8 cellular contexts compared by ENCODE assay signal in genomic region chr11:13669544-13670488, GRCh38. TPM values are rescaled to one million over a fixed set of nuclear protein-coding genes. Genes with fewer than 3 reads are reported as not detected.
A peak's percentile ranks its signal among the peaks of the same experiment; 100 is the strongest.
DNase-seq lines count a peak whose midpoint lies in the region; ATAC-seq, FAIRE-seq and TF ChIP-seq lines count a peak whose summit lies in the region.

No MANE protein-coding gene starts in this region.

- H3K4me3 ChIP-seq in fibroblast of villous mesenchyme (ENCODE audit: low read depth, low read length) (peak overlapping the region; percentile 82), small intestine (ENCODE audit: low read depth in 1 of 2, low read length in 2 of 2) (peak overlapping the region; percentile 95 to 97)

- no peak for ATAC-seq in T-helper 17 cell
- ATAC-seq in HG03460 (IDR thresholded peaks at IDR 0.05; ENCODE audit: unreplicated experiment) = no peak
- no peak for ATAC-seq in GM18519 (IDR thresholded peaks at IDR 0.05; ENCODE audit: low FRiP score, unreplicated experiment)

- H3K27me3 Mint-ChIP-seq in T-helper 17 cell = peaks cover 4% of the 10 kb centered on the region

- no peaks in the 10 kb centered on the region for H3K27me3 ChIP-seq in small intestine (ENCODE audit: control insufficient read depth in 2 of 2, insufficient read depth in 2 of 2, low read length in 2 of 2)

- H3K9me3 ChIP-seq in T-helper 17 cell (ENCODE audit: control insufficient read depth, low read length, poor library complexity, severe bottlenecking) (no peaks in the 10 kb centered on the region), small intestine (ENCODE audit: control insufficient read depth, low read depth) (no peaks in the 10 kb centered on the region)

- H3K4me3 Mint-ChIP-seq in T-helper 17 cell = peak overlapping the region; percentile 100

- 68 to 71% (median 71%) methylated on average over 18 of the region's 18 CpGs for WGBS in small intestine, 3 donors

- peaks cover 39% of the 10 kb centered on the region for H3K4me1 Mint-ChIP-seq in T-helper 17 cell

- peak; percentile 9 for DNase-seq in activated CD4-positive, alpha-beta T cell treated with anti-CD3 and anti-CD28 coated beads for 48 hours
- no peak for DNase-seq in activated CD4-positive, alpha-beta T cell treated with anti-CD3 and anti-CD28 coated beads for 4 hours
- DNase-seq in T-helper 17 cell (no peak), fibroblast of villous mesenchyme (ENCODE audit: low read depth) (peak; percentile 39), small intestine (no peak), NCI-H146 treated with DMSO at 0.1 percent for 48 hours (lab: John Stamatoyannopoulos, UW; ENCODE audit: unreplicated experiment) (no peak)

- H3K27ac ChIP-seq in small intestine (ENCODE audit: low read depth in 1 of 2, low read length in 1 of 2) = peak overlapping the region; percentile 90 to 93

- peaks cover 13% of the 10 kb centered on the region for H3K36me3 Mint-ChIP-seq in T-helper 17 cell (ENCODE audit: low read depth)

- peaks cover 5% of the 10 kb centered on the region in 2 donors for H3K4me1 ChIP-seq in small intestine (ENCODE audit: control insufficient read depth in 2 of 2, insufficient read depth in 1 of 2, low read depth in 1 of 2, low read length in 1 of 2)

- no peak for FAIRE-seq in small intestine (lab: Jason Lieb, UNC)

- peak overlapping the region; percentile 95 for H3K27ac Mint-ChIP-seq in T-helper 17 cell

- TF ChIP-seq CTCF in fibroblast of villous mesenchyme (IDR thresholded peaks at IDR 0.05; ENCODE audit: insufficient read depth, low read depth, low read length) = no peak

- no peaks in the 10 kb centered on the region for H3K36me3 ChIP-seq in small intestine (ENCODE audit: control insufficient read depth in 2 of 2, insufficient read depth in 2 of 2, low read length in 2 of 2)

RNA-seq across cellular contexts. Expression of gene FAR1, which starts 1.3 kb away (rescaled TPM):
- total RNA-seq in T-helper 17 cell (10 to 100 TPM; 33.7 to 44.5 TPM), fibroblast of villous mesenchyme (58.3 and 59.9 TPM in 2 replicates)
- polyA plus RNA-seq in small intestine = 10 to 100 TPM; 19.7 to 40.9 (median 22.5) TPM

Comparison
In these comparisons a context has a peak if more than half of its experiments do, and no peak if none do; other contexts are left out.
1. DNase-seq: peak in activated CD4-positive, alpha-beta T cell treated with anti-CD3 and anti-CD28 coated beads for 48 hours (single experiment) and fibroblast of villous mesenchyme (single experiment); none in activated CD4-positive, alpha-beta T cell treated with anti-CD3 and anti-CD28 coated beads for 4 hours (0 of 2), T-helper 17 cell (0 of 3), small intestine (single experiment) and NCI-H146 treated with DMSO at 0.1 percent for 48 hours (single experiment).